18 cellular contexts compared by ENCODE assay signal in genomic region chr10:13993634-13994033, GRCh38.
DNase-seq lines count a peak whose midpoint lies in the region; ATAC-seq, FAIRE-seq and TF ChIP-seq lines count a peak whose summit lies in the region.
"Had no signal": no experiment of that assay in that cellular context is flagged by ENCODE, and none has a peak within 500 bp of the region (broad histone marks: within the 10 kb centered on the region; RNA-seq: fewer than 3 reads in every experiment).

No MANE protein-coding gene starts in this region.

- in situ Hi-C loops in GM12878 (cut with MboI): no loop called here

- no peak for FAIRE-seq in GM12878 (lab: Jason Lieb, UNC)

- peaks cover 0 to 1% (median 0%) of the 10 kb centered on the region in 3 donors for H3K9me3 Mint-ChIP-seq in IgD-negative memory B cell
- no peaks in the 10 kb centered on the region for H3K9me3 Mint-ChIP-seq in osteocyte (ENCODE audit: unreplicated experiment)

- H3K27me3 ChIP-seq in GM06990 (replicated peaks; ENCODE audit: control insufficient read depth, insufficient read depth, low read length) (no peaks in the 10 kb centered on the region), GM12878 (replicated peaks in 1 of 2; ENCODE audit: control insufficient read depth in 2 of 2, insufficient read depth in 2 of 2, low read length in 1 of 2) (no peaks in the 10 kb centered on the region), upper lobe of left lung (no peaks in the 10 kb centered on the region)
- H3K27me3 ChIP-seq: BE2C, SJSA1 had no signal

- no peak for TF ChIP-seq CTCF in GM06990 (IDR thresholded peaks at IDR 0.05; ENCODE audit: insufficient read depth, low read length, poor library complexity, severe bottlenecking)
- no peak for TF ChIP-seq CTCF in GM12878 (IDR thresholded peaks at IDR 0.05 in 2 of 3, conservative IDR thresholded peaks at IDR 0.05 in 1 of 3; ENCODE audit: control insufficient read depth in 2 of 3, extremely low read depth in 1 of 3, insufficient read depth in 1 of 3, low read depth in 3 of 3, low read length in 3 of 3)
- TF ChIP-seq CTCF in osteocyte (IDR thresholded peaks at IDR 0.05): no peak
- TF ChIP-seq CTCF in upper lobe of left lung (IDR thresholded peaks at IDR 0.05): no peak

- H3K36me3 Mint-ChIP-seq in IgD-negative memory B cell (peaks cover 1% of the 10 kb centered on the region), osteocyte (ENCODE audit: unreplicated experiment) (peaks cover 28% of the 10 kb centered on the region)

- WGBS in GM12878 (ENCODE audit: insufficient coverage, insufficient replicate concordance, low lambda C conversion rate, missing lambda C conversion rate): 0% methylated on average over 1 of the region's 1 CpG
- 36 to 37% methylated on average over 1 of the region's 1 CpG for WGBS in upper lobe of left lung, 2 donors

- H3K4me2 ChIP-seq in GM12878 (ENCODE audit: control insufficient read depth, insufficient read depth): no peak overlapping the region

- peaks cover 6% of the 10 kb centered on the region for H3K79me2 ChIP-seq in GM12878 (ENCODE audit: control insufficient read depth, insufficient read depth, low read length)

- no peak for TF ChIP-seq RAD21 in GM12878 (IDR thresholded peaks at IDR 0.05; ENCODE audit: insufficient read depth, low read depth, low read length)

- intact Hi-C loops in GM12878 (cut with micrococcal nuclease; ENCODE audit: unreplicated experiment): no loop called here

- H3K36me3 ChIP-seq in GM06990 (ENCODE audit: control insufficient read depth, insufficient read depth, low read length): peaks cover 1% of the 10 kb centered on the region
- no peaks in the 10 kb centered on the region; a peak in 2 of 4 replicates for H3K36me3 ChIP-seq in GM12878 (ENCODE audit: control insufficient read depth in 2 of 2, insufficient read depth in 2 of 2, low read length in 1 of 2)
- H3K36me3 ChIP-seq in upper lobe of left lung: no peaks in the 10 kb centered on the region
- H3K36me3 ChIP-seq: BE2C, SJSA1 had no signal

- peaks cover 5% of the 10 kb centered on the region; the same call in 2 of the 3 replicates for H3K9me3 ChIP-seq in GM12878 (replicated peaks; ENCODE audit: control insufficient read depth, insufficient read depth, low read length)
- no peaks in the 10 kb centered on the region for H3K9me3 ChIP-seq in upper lobe of left lung
- H3K9me3 ChIP-seq: BE2C, SJSA1 had no signal

- BruUV-seq in GM12878 (replicated peaks; lab: Mats Ljungman, UMichigan): no TSS peak

- H3K27ac ChIP-seq in GM12878 (ENCODE audit: control insufficient read depth, insufficient read depth) (no peak overlapping the region), upper lobe of left lung (no peak overlapping the region)
- H3K27ac ChIP-seq: GM23248, SJSA1 had no signal

- no peak overlapping the region for H3K9ac ChIP-seq in GM12878 (ENCODE audit: control insufficient read depth, insufficient read depth, low read length)
- H3K9ac ChIP-seq: GM23248 had no signal

- CTCF ChIA-PET in GM12878 (lab: Yijun Ruan, JAX): interaction anchor here (1.0 to 1.2 kb wide), 2 partner anchors 12 to 33 kb away, joined by 3 read pairs; no protein-coding TSS in a partner anchor

- no peak overlapping the region for H2AFZ ChIP-seq in GM12878 (ENCODE audit: control insufficient read depth, low read depth, low read length)
- H2AFZ ChIP-seq: GM23248 had no signal

- H4K20me1 ChIP-seq in GM12878 (ENCODE audit: control insufficient read depth, insufficient read depth): no peaks in the 10 kb centered on the region

- peaks cover 4% of the 10 kb centered on the region for H3K27me3 Mint-ChIP-seq in IgD-negative memory B cell
- H3K27me3 Mint-ChIP-seq in osteocyte (ENCODE audit: unreplicated experiment): no peaks in the 10 kb centered on the region

- peaks cover 31 to 51% (median 35%) of the 10 kb centered on the region in 3 donors for H3K4me1 Mint-ChIP-seq in IgD-negative memory B cell
- peaks cover 81% of the 10 kb centered on the region for H3K4me1 Mint-ChIP-seq in osteocyte (ENCODE audit: unreplicated experiment)

- ATAC-seq in GM12878 (peak; percentile 40; the same call in 2 of the 3 replicates), upper lobe of left lung (ENCODE audit: low FRiP score in 2 of 2) (no peak), GM19397 (IDR thresholded peaks at IDR 0.05; ENCODE audit: unreplicated experiment) (no peak), HG02759 (IDR thresholded peaks at IDR 0.05; ENCODE audit: unreplicated experiment) (no peak)

- H3K4me3 ChIP-seq in GM06990 (replicated peaks; ENCODE audit: low read depth, low read length): no peak overlapping the region
- no peak overlapping the region for H3K4me3 ChIP-seq in GM12878
- no peak overlapping the region for H3K4me3 ChIP-seq in upper lobe of left lung
- H3K4me3 ChIP-seq: GM23248, SJSA1 had no signal

- H3K27ac Mint-ChIP-seq in IgD-negative memory B cell (peak overlapping the region; percentile 65 to 96 (median 95)), osteocyte (ENCODE audit: unreplicated experiment) (peak overlapping the region; percentile 66)

- H3K4me1 ChIP-seq in GM12878 (ENCODE audit: control insufficient read depth, insufficient read depth, low read length) (no peaks in the 10 kb centered on the region), upper lobe of left lung (peaks cover 23 to 32% (median 28%) of the 10 kb centered on the region in 4 donors)
- H3K4me1 ChIP-seq: BE2C had no signal

- DNase-seq in GM06990 (ENCODE audit: extremely low read depth, insufficient read length) (peak; percentile 41), GM12878 (ENCODE audit: low read depth, low spot score) (no peak), osteocyte (ENCODE audit: extremely low spot score, unreplicated experiment) (no peak), upper lobe of left lung (no peak), NCI-H1694 (lab: John Stamatoyannopoulos, UW) (no peak)
- DNase-seq: BE2C; DMS 273 treated with DMSO at 0.1 percent for 48 hours; KG1; NCI-H1930; NCI-H510A treated with DMSO at 0.1 percent for 48 hours; NK-92 treated with Interleukin-12 subunit alpha and Interleukin-12 subunit beta, amount 100 ng/mL, for 24 hours; OCI-M1; RPMI8226 had no signal

- TF ChIP-seq POLR2A in GM12878 (IDR thresholded peaks at IDR 0.05; ENCODE audit: low read depth, low read length) (no peak), upper lobe of left lung (IDR thresholded peaks at IDR 0.05) (no peak)

- RAD21 ChIA-PET in GM12878 (lab: Charles Lee; ENCODE audit: unreplicated experiment): interaction anchor here (0.6 to 1.4 kb wide), 3 partner anchors 205 to 884 kb away, joined by 3 to 5 read pairs (median 3); no protein-coding TSS in a partner anchor

- POLR2A ChIA-PET in GM12878 (lab: Charles Lee): interaction anchor here (0.6 to 1.6 kb wide), 3 partner anchors 13 to 24 kb away, joined by 3 read pairs; no protein-coding TSS in a partner anchor

- TF ChIP-seq EP300 in GM12878 (IDR thresholded peaks at IDR 0.05; ENCODE audit: borderline replicate concordance in 1 of 2, control insufficient read depth in 1 of 2, low read depth in 2 of 2, low read length in 2 of 2) (no peak), upper lobe of left lung (IDR thresholded peaks at IDR 0.05) (no peak)

- peak overlapping the region; percentile 8 to 85 (median 76) for H3K4me3 Mint-ChIP-seq in IgD-negative memory B cell
- no peak overlapping the region for H3K4me3 Mint-ChIP-seq in osteocyte (ENCODE audit: unreplicated experiment)

- SMC1A ChIA-PET in GM12878 (lab: Charles Lee; ENCODE audit: uncharacterized antibody, unreplicated experiment): interaction anchor here (0.6 to 1.6 kb wide), 5 partner anchors 13 to 207 kb away, joined by 3 read pairs; no protein-coding TSS in a partner anchor

TF ChIP-seq in GM12878, 131 proteins besides CTCF, POLR2A, EP300 and RAD21 (continues in another document):
- no peak for TF ChIP-seq SIX5 (IDR thresholded peaks at IDR 0.05; ENCODE audit: low read depth, low read length, severe bottlenecking)
- TF ChIP-seq POLR2AphosphoS2 (IDR thresholded peaks at IDR 0.05; ENCODE audit: low read depth, low read length): no peak
- no peak for TF ChIP-seq SREBF1 (IDR thresholded peaks at IDR 0.05; ENCODE audit: low read length)
- TF ChIP-seq POU2F2 (IDR thresholded peaks at IDR 0.05; ENCODE audit: borderline replicate concordance, low read depth, low read length): no peak
- TF ChIP-seq TCF12 (IDR thresholded peaks at IDR 0.05; ENCODE audit: low read depth, low read length): no peak
- no peak for TF ChIP-seq ZSCAN29 (IDR thresholded peaks at IDR 0.05)
- TF ChIP-seq REST (IDR thresholded peaks at IDR 0.05; ENCODE audit: low read depth, low read length): no peak
- TF ChIP-seq JUNB (IDR thresholded peaks at IDR 0.05): no peak
- no peak for TF ChIP-seq MYB (IDR thresholded peaks at IDR 0.05; ENCODE audit: borderline replicate concordance, low read depth, low read length)
- no peak for TF ChIP-seq LARP7 (IDR thresholded peaks at IDR 0.05)
- no peak for TF ChIP-seq HDGF (IDR thresholded peaks at IDR 0.05)
- no peak for TF ChIP-seq SUZ12 (IDR thresholded peaks at IDR 0.05; ENCODE audit: unreplicated experiment)
- no peak for TF ChIP-seq EZH2 (IDR thresholded peaks at IDR 0.05; ENCODE audit: borderline replicate concordance, control insufficient read depth, low read depth, low read length)
- no peak for TF ChIP-seq RUNX3 (IDR thresholded peaks at IDR 0.05; ENCODE audit: low read length)
